ENCODE assay signal across 14 cellular contexts in the genomic region with DNA sequence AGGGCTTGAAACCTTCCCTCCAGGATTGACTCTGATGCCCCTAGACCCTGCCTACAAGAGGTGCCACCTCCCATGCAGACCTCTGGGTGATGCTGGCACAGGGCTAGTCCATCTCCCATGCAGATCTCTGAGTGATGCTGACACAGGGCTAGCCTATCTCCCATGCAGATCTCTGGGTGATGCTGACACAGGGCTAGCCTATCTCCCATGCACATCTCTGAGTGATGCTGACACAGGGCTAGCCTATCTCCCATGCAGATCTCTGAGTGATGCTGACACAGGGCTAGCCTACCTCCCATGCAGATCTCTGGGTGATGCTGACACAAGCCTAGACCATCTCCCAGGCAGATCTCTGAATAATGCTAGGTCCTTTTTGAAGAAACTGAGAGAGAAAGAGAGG.
"Had no signal": no experiment of that assay in that cellular context is flagged by ENCODE, and none has a peak within 500 bp of the region (broad histone marks: within the 10 kb centered on the region; RNA-seq: fewer than 3 reads in every experiment).

No MANE protein-coding gene starts in this region.

- H3K27ac Mint-ChIP-seq: activated CD4-positive, alpha-beta T cell treated with anti-CD3 and anti-CD28 coated beads, Interleukin-2, amount 10 ng/mL, durations not matched to agents 7 days and 5 days; activated naive CD4-positive, alpha-beta T cell treated with anti-CD3 and anti-CD28 coated beads, Interleukin-2, amount 50 U/mL, for 72 hours; nephron progenitor cell; progenitor cell of endocrine pancreas had no signal

- H3K9me3 Mint-ChIP-seq: activated CD4-positive, alpha-beta T cell treated with anti-CD3 and anti-CD28 coated beads, Interleukin-2, amount 10 ng/mL, durations not matched to agents 7 days and 5 days; activated naive CD4-positive, alpha-beta T cell treated with anti-CD3 and anti-CD28 coated beads, Interleukin-2, amount 50 U/mL, for 72 hours; nephron progenitor cell had no signal

- H3K36me3 ChIP-seq: adrenal gland, left lung, upper lobe of right lung had no signal

- H3K4me3 ChIP-seq: adrenal gland, left lung, upper lobe of right lung had no signal

- DNase-seq: activated CD8-positive, alpha-beta memory T cell treated with anti-CD3 and anti-CD28 coated beads, Interleukin-2, amount 50 U/mL, for 4 hours; activated gamma-delta T cell; effector memory CD4-positive, alpha-beta T cell; foreskin melanocyte; hypothalamus; nucleus accumbens; stimulated activated naive CD4-positive, alpha-beta T cell; upper lobe of right lung had no signal

- H3K4me3 Mint-ChIP-seq: activated CD4-positive, alpha-beta T cell treated with anti-CD3 and anti-CD28 coated beads, Interleukin-2, amount 10 ng/mL, durations not matched to agents 7 days and 5 days; nephron progenitor cell had no signal

- H3K4me1 ChIP-seq: adrenal gland had no signal

- H3K27ac ChIP-seq: adrenal gland, left lung, upper lobe of right lung had no signal

- H3K9me3 ChIP-seq: adrenal gland, left lung, upper lobe of right lung had no signal
